8 cellular contexts compared by ENCODE assay signal in the genomic region with DNA sequence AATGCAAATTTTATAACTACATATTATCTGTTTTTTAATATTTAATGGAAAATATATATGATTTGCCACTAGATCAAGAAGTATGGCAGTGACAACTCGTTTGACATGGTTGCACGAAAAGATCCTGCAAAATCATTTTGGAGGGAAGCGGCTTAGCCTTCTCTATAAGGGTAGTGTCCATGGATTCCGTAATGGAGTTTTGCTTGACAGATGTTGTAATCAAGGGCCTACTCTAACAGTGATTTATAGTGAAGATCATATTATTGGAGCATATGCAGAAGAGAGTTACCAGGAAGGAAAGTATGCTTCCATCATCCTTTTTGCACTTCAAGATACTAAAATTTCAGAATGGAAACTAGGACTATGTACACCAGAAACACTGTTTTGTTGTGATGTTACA. TPM values are rescaled to one million over a fixed set of nuclear protein-coding genes. Genes with fewer than 3 reads are reported as not detected.
A peak's percentile ranks its signal among the peaks of the same experiment; 100 is the strongest.
DNase-seq lines count a peak whose midpoint lies in the region; ATAC-seq and TF ChIP-seq lines count a peak whose summit lies in the region.

No MANE protein-coding gene starts in this region.

- peaks cover 6 to 17% (median 9%) of the 10 kb centered on the region in 3 donors for H3K36me3 Mint-ChIP-seq in naive thymus-derived CD8-positive, alpha-beta T cell

- peaks cover 0 to 12% (median 5%) of the 10 kb centered on the region in 9 donors for H3K9me3 Mint-ChIP-seq in naive thymus-derived CD8-positive, alpha-beta T cell

- peaks cover 31 to 74% (median 67%) of the 10 kb centered on the region in 4 donors for H3K4me1 Mint-ChIP-seq in naive thymus-derived CD8-positive, alpha-beta T cell

- H3K27me3 ChIP-seq in brain microvascular endothelial cell (replicated peaks) (no peaks in the 10 kb centered on the region), body of pancreas (no peaks in the 10 kb centered on the region)

- peak; percentile 18 for DNase-seq in CD1c-positive myeloid dendritic cell (ENCODE audit: extremely low spot score)
- no peak for DNase-seq in brain microvascular endothelial cell
- peak in 1 of 10 donors; percentile 8 for DNase-seq in naive thymus-derived CD8-positive, alpha-beta T cell
- DNase-seq in body of pancreas = no peak
- DNase-seq in HuH-7 (ENCODE audit: low spot score) = no peak
- DNase-seq in SKM-1 (lab: John Stamatoyannopoulos, UW; ENCODE audit: unreplicated experiment) = no peak

- H3K27ac ChIP-seq in brain microvascular endothelial cell (no peak overlapping the region), body of pancreas (peak overlapping the region in 2 of 4 donors; percentile 50 to 77)

- peak overlapping the region; percentile 80 to 96 (median 92) for H3K27ac Mint-ChIP-seq in naive thymus-derived CD8-positive, alpha-beta T cell

- POLR2A ChIA-PET in naive thymus-derived CD8-positive, alpha-beta T cell (lab: Charles Lee) = interaction anchor here (1.1 kb wide), 1 partner anchor 671 kb away, joined by 5 read pairs; a partner anchor contains a TSS

- H3K4me3 ChIP-seq in brain microvascular endothelial cell (ENCODE audit: low read depth, low read length) (peak overlapping the region; percentile 44), body of pancreas (peak overlapping the region in 1 of 2 donors; percentile 4)

- no peaks in the 10 kb centered on the region for H3K27me3 Mint-ChIP-seq in naive thymus-derived CD8-positive, alpha-beta T cell

- no peak for TF ChIP-seq POLR2A in body of pancreas (IDR thresholded peaks at IDR 0.05)

- H3K4me3 Mint-ChIP-seq in naive thymus-derived CD8-positive, alpha-beta T cell = peak overlapping the region; percentile 88 to 98 (median 92)

- in situ Hi-C loops in brain microvascular endothelial cell (cut with HindIII; ENCODE audit: low pct_ligation_motif_present, low sequenced_read_pairs) = no loop called here

- intact Hi-C loops in body of pancreas (cut with DNase I) = no loop called here

- H3K4me1 ChIP-seq in body of pancreas = peaks cover 4% of the 10 kb centered on the region

- 48 to 60% methylated on average over 4 of the region's 4 CpGs for WGBS in body of pancreas, 2 donors

- H3K36me3 ChIP-seq in brain microvascular endothelial cell (replicated peaks) = no peaks in the 10 kb centered on the region
- H3K36me3 ChIP-seq in body of pancreas (replicated peaks in 1 of 2; ENCODE audit: insufficient read depth in 1 of 2, low read depth in 2 of 2) = no peaks in the 10 kb centered on the region

- no peak for TF ChIP-seq CTCF in brain microvascular endothelial cell (IDR thresholded peaks at IDR 0.05; ENCODE audit: low read depth, low read length, missing control alignments)
- TF ChIP-seq CTCF in body of pancreas (IDR thresholded peaks at IDR 0.05) = no peak

- peaks cover 0 to 3% (median 0%) of the 10 kb centered on the region in 3 donors for H3K9me3 ChIP-seq in body of pancreas

- peak; percentile 24 for ATAC-seq in HG02610 (IDR thresholded peaks at IDR 0.05; ENCODE audit: unreplicated experiment)
- ATAC-seq in naive thymus-derived CD8-positive, alpha-beta T cell = peak in 1 of 2 donors; percentile 10
- no peak for ATAC-seq in GM18858 (IDR thresholded peaks at IDR 0.05; ENCODE audit: unreplicated experiment)
- ATAC-seq in body of pancreas = no peak

RNA-seq across cellular contexts. Expression of a gene that starts 0.5 kb away (rescaled TPM):
- 10 to 100 TPM; 26.3 to 27.9 TPM for total RNA-seq in naive thymus-derived CD8-positive, alpha-beta T cell
- 10 to 100 TPM in 1 of 3 donors, 1 to 10 TPM in 2; 6.9 to 13.9 (median 8.9) TPM for polyA plus RNA-seq in naive thymus-derived CD8-positive, alpha-beta T cell
- total RNA-seq in body of pancreas = 10 to 100 TPM; 14.5 to 17.6 TPM

RNA-seq across cellular contexts. Expression of a gene that starts 29.9 kb away (rescaled TPM):
- total RNA-seq in naive thymus-derived CD8-positive, alpha-beta T cell = under 1 TPM; 0.34 to 0.69 TPM
- polyA plus RNA-seq in naive thymus-derived CD8-positive, alpha-beta T cell = 1 to 10 TPM; 2.2 to 7.0 (median 5.2) TPM
- 1 to 10 TPM in 1 of 2 donors, under 1 TPM in 1; 0.99 to 3.9 TPM for total RNA-seq in body of pancreas
